In genomic region chr11:14643697-14644395, GRCh38 we compare ENCODE assay signal across 8 cellular contexts. TPM values are rescaled to one million over a fixed set of nuclear protein-coding genes. Genes with fewer than 3 reads are reported as not detected.
A peak's percentile ranks its signal among the peaks of the same experiment; 100 is the strongest.
DNase-seq lines count a peak whose midpoint lies in the region; ATAC-seq and TF ChIP-seq lines count a peak whose summit lies in the region.

PDE3B (plus strand) TSS chr11:14643804; CDS start chr11:14644076, 272 bp downstream.

- H4K20me1 ChIP-seq in DOHH2 (ENCODE audit: control insufficient read depth, insufficient read depth, low read depth, low read length) = no peaks in the 10 kb centered on the region
- no peaks in the 10 kb centered on the region for H4K20me1 ChIP-seq in osteoblast (ENCODE audit: insufficient read depth, low read length)

- peaks cover 9% of the 10 kb centered on the region for H3K4me1 ChIP-seq in DOHH2 (ENCODE audit: control insufficient read depth, low read length)
- peaks cover 11% of the 10 kb centered on the region for H3K4me1 ChIP-seq in osteoblast (ENCODE audit: insufficient read depth, low read length)
- H3K4me1 ChIP-seq in transverse colon = peaks cover 9 to 55% (median 28%) of the 10 kb centered on the region in 4 donors

- no peak within 1 kb of the TSS for H3K27ac ChIP-seq in DOHH2 (ENCODE audit: low read depth, low read length)
- H3K27ac ChIP-seq in osteoblast (ENCODE audit: low read depth, low read length) = no peak within 1 kb of the TSS
- peak within 1 kb of the TSS; percentile 91 to 96 (median 92) for H3K27ac ChIP-seq in transverse colon

- no peaks in the 10 kb centered on the region for H3K79me2 ChIP-seq in DOHH2 (ENCODE audit: control insufficient read depth, low read length)
- no peaks in the 10 kb centered on the region for H3K79me2 ChIP-seq in osteoblast (ENCODE audit: insufficient read depth, low read length)

- TF ChIP-seq CTCF in DOHH2 (IDR thresholded peaks at IDR 0.05; ENCODE audit: low read depth, low read length, poor library complexity, severe bottlenecking) (no peak), osteoblast (IDR thresholded peaks at IDR 0.05; ENCODE audit: extremely low read depth, low read depth, low read length) (no peak), transverse colon (IDR thresholded peaks at IDR 0.05) (peak in 2 of 5 experiments; percentile 7 to 9)

- no peaks in the 10 kb centered on the region for H3K36me3 ChIP-seq in DOHH2 (ENCODE audit: control insufficient read depth, low read length)
- no peaks in the 10 kb centered on the region for H3K36me3 ChIP-seq in osteoblast (ENCODE audit: insufficient read depth, low read length)
- H3K36me3 ChIP-seq in transverse colon = no peaks in the 10 kb centered on the region

- H3K4me3 ChIP-seq in DOHH2 (ENCODE audit: low read length) = peak within 1 kb of the TSS; percentile 79
- peak within 1 kb of the TSS; percentile 70 for H3K4me3 ChIP-seq in osteoblast (ENCODE audit: insufficient read depth, low read length)
- peak within 1 kb of the TSS; percentile 64 to 88 (median 74) for H3K4me3 ChIP-seq in transverse colon

- H3K9me3 ChIP-seq in DOHH2 (ENCODE audit: control insufficient read depth, insufficient read depth, low read length) (no peaks in the 10 kb centered on the region), osteoblast (ENCODE audit: low read depth, low read length) (no peaks in the 10 kb centered on the region), transverse colon (no peaks in the 10 kb centered on the region)

- no peak for TF ChIP-seq EP300 in transverse colon (IDR thresholded peaks at IDR 0.05; ENCODE audit: low read depth)

- intact Hi-C loops in head of caudate nucleus (cut with DNase I) (loop anchor here (5.0 kb wide), 1 partner anchor 102 kb away; no protein-coding TSS in a partner anchor), transverse colon (cut with DNase I; ENCODE audit: low total_unique reads) (loop anchor here (5.0 kb wide), 1 partner anchor 97 kb away; no protein-coding TSS in a partner anchor)

- H3K4me2 ChIP-seq in DOHH2 (ENCODE audit: low read length) (peak within 1 kb of the TSS; percentile 76), osteoblast (ENCODE audit: insufficient read depth, low read length) (peak within 1 kb of the TSS; percentile 87)

- ATAC-seq in GM21576 (IDR thresholded peaks at IDR 0.05; ENCODE audit: unreplicated experiment) = peak; percentile 70

- peak within 1 kb of the TSS; percentile 68 for H2AFZ ChIP-seq in osteoblast (ENCODE audit: low read length)

- H3F3A ChIP-seq in DOHH2 (ENCODE audit: control insufficient read depth, insufficient read depth) = no peaks in the 10 kb centered on the region

- WGBS in transverse colon (ENCODE audit: low coverage in 1 of 2), 2 donors = 0% methylated on average over 35 of the region's 79 CpGs; no CpG with 5 or more reads in 1 of the 2 donors

- in situ Hi-C loops in KBM-7 (cut with MboI; ENCODE audit: low pct_unique_long_range_greater_than_20kb, low sequenced_read_pairs) (no loop called here), SK-MEL-5 (cut with HindIII; ENCODE audit: low pct_unique_long_range_greater_than_20kb, low sequenced_read_pairs) (no loop called here), transverse colon (cut with MboI; ENCODE audit: low pct_ligation_motif_present in 1 of 4, low pct_unique_long_range_greater_than_20kb in 1 of 4, low sequenced_read_pairs in 3 of 4) (loop anchor here in 3 of 4 donors (10.0 to 25.0 kb wide), 5 partner anchors 89 to 251 kb away; partner anchors contain the start of gene CYP2R1 (in 3 of the 3))

- H3K27me3 ChIP-seq in DOHH2 (ENCODE audit: control insufficient read depth, low read length) (peaks cover 39% of the 10 kb centered on the region), osteoblast (ENCODE audit: insufficient read depth, low read length) (peaks cover 51% of the 10 kb centered on the region), transverse colon (no peaks in the 10 kb centered on the region)

- no peaks in the 10 kb centered on the region for H3K9me2 ChIP-seq in DOHH2 (replicated peaks; ENCODE audit: control insufficient read depth, low read length)

- TF ChIP-seq POLR2A in transverse colon (IDR thresholded peaks at IDR 0.05) = peak; percentile 89

- DNase-seq in KBM-7 (peak; percentile 74), SK-MEL-5 (ENCODE audit: low read depth, low spot score) (peak; percentile 81), head of caudate nucleus (peak; percentile 23 to 84 (median 61)), osteoblast (ENCODE audit: insufficient read length, low spot score, missing footprints) (peak; percentile 91), transverse colon (peak; percentile 90)
- peak; percentile 23 to 65 (median 45) for DNase-seq in activated naive CD4-positive, alpha-beta T cell (lab: John Stamatoyannopoulos, UW)

RNA-seq across cellular contexts. Expression of gene PDE3B, which starts in this region (rescaled TPM):
- total RNA-seq in SK-MEL-5 (2014; rRNA removed; shearing (Covaris generic)) = 11.4 and 11.9 TPM in 2 replicates
- 6.6 and 8.4 TPM in 2 replicates for polyA plus RNA-seq in SK-MEL-5 (2015; cell fraction: cytosol; rRNA removed)
- 19.9 and 25.0 TPM in 2 replicates for polyA plus RNA-seq in SK-MEL-5 (2015; cell fraction: nucleus; rRNA removed)
- under 0.01 and 0.36 TPM in 2 replicates for total RNA-seq in osteoblast
- 10 to 100 TPM; 48.1 to 91.1 (median 66.1) TPM for total RNA-seq in transverse colon

Comparison
In these comparisons a context has a peak if more than half of its experiments do, and no peak if none do; other contexts are left out.
1. Peak in DNase-seq, H3K4me3 ChIP-seq and H3K4me2 ChIP-seq in osteoblast; RNA of the gene not detected or under 1 TPM.
2. H3K27ac ChIP-seq: peak in transverse colon (4 of 4); none in DOHH2 (single experiment) and osteoblast (single experiment).
3. in situ Hi-C loops: an anchor here in transverse colon (10.0 to 25.0 kb wide); none called in KBM-7 and SK-MEL-5.
4. Peak in every context shown above with its lines, with median percentiles within 50 percentile points of each other: H3K4me3 ChIP-seq and DNase-seq.